ENCODE assay signal across 22 cellular contexts in genomic region chr13:82898625-82899024, GRCh38.
"Had no signal": no experiment of that assay in that cellular context is flagged by ENCODE, and none has a peak within 500 bp of the region (broad histone marks: within the 10 kb centered on the region; RNA-seq: fewer than 3 reads in every experiment).

No MANE protein-coding gene starts in this region.

- H3K4me1 ChIP-seq: vagina had no signal

- H3K4me3 ChIP-seq: thoracic aorta, vagina had no signal

- H3K36me3 Mint-ChIP-seq: activated naive CD4-positive, alpha-beta T cell treated with anti-CD3 and anti-CD28 coated beads, Interleukin-2, amount 50 U/mL, for 24 hours; brain; memory B cell; natural killer cell treated with Interleukin-12 subunit alpha and Interleukin-12 subunit beta and Interleukin-15 and Interleukin-18, amount 100 ng/mL, for 72 hours; type B pancreatic cell had no signal

- H3K27ac ChIP-seq: thoracic aorta, vagina had no signal

- H3K27me3 ChIP-seq: vagina had no signal

- ATAC-seq: esophagus mucosa; left colon; natural killer cell treated with Interleukin-12 subunit alpha and Interleukin-12 subunit beta and Interleukin-15 and Interleukin-18, amount 100 ng/mL, for 72 hours; WTC11 had no signal

- H3K36me3 ChIP-seq: thoracic aorta, vagina had no signal

- H3K9me3 ChIP-seq: thoracic aorta, vagina had no signal

- H3K4me3 Mint-ChIP-seq: activated naive CD4-positive, alpha-beta T cell treated with anti-CD3 and anti-CD28 coated beads, Interleukin-2, amount 50 U/mL, for 24 hours; brain; memory B cell; natural killer cell treated with Interleukin-12 subunit alpha and Interleukin-12 subunit beta and Interleukin-15 and Interleukin-18, amount 100 ng/mL, for 72 hours; type B pancreatic cell; WTC11 had no signal

- H3K27me3 Mint-ChIP-seq: activated naive CD4-positive, alpha-beta T cell treated with anti-CD3 and anti-CD28 coated beads, Interleukin-2, amount 50 U/mL, for 24 hours; memory B cell; natural killer cell treated with Interleukin-12 subunit alpha and Interleukin-12 subunit beta and Interleukin-15 and Interleukin-18, amount 100 ng/mL, for 72 hours; progenitor cell of endocrine pancreas; type B pancreatic cell had no signal

- H3K27ac Mint-ChIP-seq: activated naive CD4-positive, alpha-beta T cell treated with anti-CD3 and anti-CD28 coated beads, Interleukin-2, amount 50 U/mL, for 24 hours; brain; memory B cell; natural killer cell treated with Interleukin-12 subunit alpha and Interleukin-12 subunit beta and Interleukin-15 and Interleukin-18, amount 100 ng/mL, for 72 hours; progenitor cell of endocrine pancreas; type B pancreatic cell; WTC11 had no signal

- DNase-seq: activated gamma-delta T cell treated with Interleukin-2 at 50 U/mL for 16 hours; activated T-cell treated with anti-CD3 and anti-CD28 coated beads, Interleukin-2, amount 50 U/mL, for 1 hour; aorta; dermis blood vessel endothelial cell; effector CD8-positive, alpha-beta T cell; foreskin melanocyte; head of caudate nucleus; islet precursor cell; left colon; retina; stimulated activated CD4-positive, alpha-beta T cell treated with anti-CD3 and anti-CD28 coated beads, Interleukin-4, amount 100 ng/mL, for 24 hours; stimulated activated naive CD4-positive, alpha-beta T cell treated with Interleukin-2 at 50 U/mL for 16 hours had no signal

- H3K4me1 Mint-ChIP-seq: activated naive CD4-positive, alpha-beta T cell treated with anti-CD3 and anti-CD28 coated beads, Interleukin-2, amount 50 U/mL, for 24 hours; memory B cell had no signal
